Comparison of ENCODE assay signal across 14 cellular contexts in the genomic region with DNA sequence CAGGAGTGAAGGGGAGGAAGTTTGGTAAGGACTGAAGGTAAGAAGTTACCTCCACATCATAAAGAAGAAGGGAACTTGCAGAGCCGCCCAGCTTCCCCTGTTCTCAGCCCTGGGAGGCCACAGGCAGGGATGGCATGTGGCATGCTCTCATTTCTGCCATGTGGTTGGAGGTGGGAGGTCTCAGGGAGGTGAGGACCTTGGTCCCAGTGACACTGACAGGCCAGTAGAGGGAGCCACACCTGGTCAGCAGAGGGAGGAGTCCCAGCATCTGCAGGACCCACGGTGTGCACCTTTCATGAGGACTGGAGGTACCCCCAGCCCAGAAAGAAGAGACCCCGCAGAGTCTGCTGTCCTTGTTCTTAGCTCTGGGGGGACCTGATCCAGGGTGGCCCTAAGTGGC. TPM values are rescaled to one million over a fixed set of nuclear protein-coding genes. Genes with fewer than 3 reads are reported as not detected.
DNase-seq lines count a peak whose midpoint lies in the region; ATAC-seq lines count a peak whose summit lies in the region.
"Not testable (repeated sequence)": the region's sequence is repeated elsewhere in the genome, so short reads cannot be mapped to it uniquely, and the experiment has no call there.
"Had no signal": no experiment of that assay in that cellular context is flagged by ENCODE, and none has a peak within 500 bp of the region (broad histone marks: within the 10 kb centered on the region; RNA-seq: fewer than 3 reads in every experiment).

No MANE protein-coding gene starts in this region.

- not testable (repeated sequence) for H3K27me3 Mint-ChIP-seq in stimulated activated naive CD8-positive, alpha-beta T cell treated with anti-CD3 and anti-CD28 coated beads, Interleukin-15, amount 100 ng/mL, for 72 hours

- H3K4me1 Mint-ChIP-seq in stimulated activated naive CD8-positive, alpha-beta T cell treated with anti-CD3 and anti-CD28 coated beads, Interleukin-15, amount 100 ng/mL, for 72 hours, result not testable (repeated sequence)

- not testable (repeated sequence) for H3K27ac Mint-ChIP-seq in stimulated activated naive CD8-positive, alpha-beta T cell treated with anti-CD3 and anti-CD28 coated beads, Interleukin-15, amount 100 ng/mL, for 72 hours

- DNase-seq in stimulated activated naive CD8-positive, alpha-beta T cell treated with anti-CD3 and anti-CD28 coated beads, Interleukin-15, amount 100 ng/mL, for 72 hours, result not testable (repeated sequence)

- ATAC-seq in GM18519 (IDR thresholded peaks at IDR 0.05; ENCODE audit: low FRiP score, unreplicated experiment) (peak; percentile 49), GM19351 (IDR thresholded peaks at IDR 0.05; ENCODE audit: unreplicated experiment) (peak; percentile 98), GM21576 (IDR thresholded peaks at IDR 0.05; ENCODE audit: unreplicated experiment) (peak; percentile 91), HG02798 (IDR thresholded peaks at IDR 0.05; ENCODE audit: poor library complexity, unreplicated experiment) (peak; percentile 84), HG03175 (IDR thresholded peaks at IDR 0.05; ENCODE audit: unreplicated experiment) (peak; percentile 97), SK-N-SH treated with all-trans-retinoic acid at 6 μM for 48 hours (peak; percentile 89), esophagus mucosa (peak; percentile 37)
- ATAC-seq in stimulated activated naive CD8-positive, alpha-beta T cell treated with anti-CD3 and anti-CD28 coated beads, Interleukin-15, amount 100 ng/mL, for 72 hours, result peak; percentile 64

- H3K4me3 Mint-ChIP-seq in stimulated activated naive CD8-positive, alpha-beta T cell treated with anti-CD3 and anti-CD28 coated beads, Interleukin-15, amount 100 ng/mL, for 72 hours, result not testable (repeated sequence)

- H3K9me3 Mint-ChIP-seq in stimulated activated naive CD8-positive, alpha-beta T cell treated with anti-CD3 and anti-CD28 coated beads, Interleukin-15, amount 100 ng/mL, for 72 hours, result not testable (repeated sequence)

RNA-seq across cellular contexts. Expression of gene MAGEA3, which starts 17.6 kb away (rescaled TPM):
- total RNA-seq in esophagus mucosa, result not detected
- total RNA-seq: activated B cell treated with CpG ODN at 0.5 μM for 24 hours; hepatocyte; liver; natural killer cell treated with Interleukin-12 subunit alpha and Interleukin-12 subunit beta and Interleukin-15 and Interleukin-18, amount 100 ng/mL, for 72 hours; osteocyte; Right ventricle myocardium superior had no signal

RNA-seq across cellular contexts. Expression of gene CSAG2, which starts 28.1 kb away (rescaled TPM):
- total RNA-seq in esophagus mucosa, result not detected
- total RNA-seq: activated B cell treated with CpG ODN at 0.5 μM for 24 hours; hepatocyte; natural killer cell treated with Interleukin-12 subunit alpha and Interleukin-12 subunit beta and Interleukin-15 and Interleukin-18, amount 100 ng/mL, for 72 hours; osteocyte; Right ventricle myocardium superior had no signal

RNA-seq across cellular contexts. Expression of gene MAGEA2B, which starts 33.4 kb away (rescaled TPM):
- total RNA-seq in esophagus mucosa, result not detected
- total RNA-seq: activated B cell treated with CpG ODN at 0.5 μM for 24 hours; hepatocyte; liver; natural killer cell treated with Interleukin-12 subunit alpha and Interleukin-12 subunit beta and Interleukin-15 and Interleukin-18, amount 100 ng/mL, for 72 hours; osteocyte; Right ventricle myocardium superior had no signal

RNA-seq across cellular contexts. Expression of gene GABRQ, which starts 43.3 kb away (rescaled TPM):
- 0.72 TPM for total RNA-seq in esophagus mucosa
- total RNA-seq: activated B cell treated with CpG ODN at 0.5 μM for 24 hours; natural killer cell treated with Interleukin-12 subunit alpha and Interleukin-12 subunit beta and Interleukin-15 and Interleukin-18, amount 100 ng/mL, for 72 hours; osteocyte; Right ventricle myocardium superior had no signal

RNA-seq across cellular contexts. Expression of gene CSAG1, which starts 52.5 kb away (rescaled TPM):
- not detected for total RNA-seq in esophagus mucosa
- total RNA-seq: activated B cell treated with CpG ODN at 0.5 μM for 24 hours; hepatocyte; liver; natural killer cell treated with Interleukin-12 subunit alpha and Interleukin-12 subunit beta and Interleukin-15 and Interleukin-18, amount 100 ng/mL, for 72 hours; osteocyte; Right ventricle myocardium superior had no signal

Comparison
In these comparisons a context has a peak if more than half of its experiments do, and no peak if none do; other contexts are left out.
1. ATAC-seq: peak in every context shown above with its lines; median percentile 98 in GM19351; 97 in HG03175; 91 in GM21576; 89 in SK-N-SH treated with all-trans-retinoic acid at 6 μM for 48 hours; 84 in HG02798; 64 in stimulated activated naive CD8-positive, alpha-beta T cell treated with anti-CD3 and anti-CD28 coated beads, Interleukin-15, amount 100 ng/mL, for 72 hours; 49 in GM18519; 37 in esophagus mucosa.